14 cellular contexts compared by ENCODE assay signal in the genomic region with DNA sequence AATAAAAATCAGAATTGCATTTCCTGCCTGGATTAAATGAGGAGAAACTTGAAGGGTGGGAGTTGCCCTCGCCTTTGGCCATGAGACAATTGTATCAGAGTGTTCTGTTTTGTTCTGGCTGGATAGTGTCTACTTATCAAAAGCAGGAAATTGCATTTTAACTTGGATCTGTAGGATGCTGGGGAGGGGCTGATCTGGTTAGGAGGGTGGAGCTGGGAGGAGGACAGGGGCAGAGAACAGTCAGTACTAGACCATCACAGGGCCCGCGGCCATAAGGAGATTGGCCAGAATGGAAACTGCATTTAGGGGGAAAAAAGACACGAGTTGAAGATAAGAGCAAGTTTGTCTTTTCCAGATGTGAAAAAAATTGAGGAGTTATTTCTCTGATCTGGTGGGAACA.
DNase-seq lines count a peak whose midpoint lies in the region; ATAC-seq, FAIRE-seq and TF ChIP-seq lines count a peak whose summit lies in the region.
"Had no signal": no experiment of that assay in that cellular context is flagged by ENCODE, and none has a peak within 500 bp of the region (broad histone marks: within the 10 kb centered on the region; RNA-seq: fewer than 3 reads in every experiment).

No MANE protein-coding gene starts in this region.

- TF ChIP-seq CTCF in liver (IDR thresholded peaks at IDR 0.05; ENCODE audit: low read depth, low read length, missing input control): no peak
- no peak for TF ChIP-seq CTCF in HepG2 (CRISPR knock-in tag; IDR thresholded peaks at IDR 0.05)
- no peak for TF ChIP-seq CTCF in heart right ventricle (IDR thresholded peaks at IDR 0.05)
- no peak for TF ChIP-seq CTCF in lower lobe of right lung (IDR thresholded peaks at IDR 0.05)

- no peak for DNase-seq in HepG2 (ENCODE audit: low spot score)
- peak; percentile 34 to 48 for DNase-seq in heart right ventricle
- DNase-seq in lower lobe of right lung: no peak
- DNase-seq in aorta: no peak
- DNase-seq in NCI-H526 (lab: John Stamatoyannopoulos, UW): no peak
- no peak for DNase-seq in NCI-H446 (lab: John Stamatoyannopoulos, UW)
- DNase-seq: GM23248, NCI-H1092, NCI-H187, NCI-H510A had no signal

- TF ChIP-seq RAD21 in liver (IDR thresholded peaks at IDR 0.05): no peak
- no peak for TF ChIP-seq RAD21 in HepG2 (CRISPR knock-in tag; IDR thresholded peaks at IDR 0.05)

- H3K4me3 ChIP-seq in liver (ENCODE audit: low read depth in 1 of 3, low read length in 3 of 3) (no peak overlapping the region), HepG2 (replicated peaks in 1 of 3; ENCODE audit: insufficient read depth in 1 of 3, low read depth in 2 of 3, low read length in 3 of 3) (no peak overlapping the region), heart right ventricle (no peak overlapping the region), lower lobe of right lung (no peak overlapping the region), aorta (ENCODE audit: low read length in 2 of 2) (no peak overlapping the region)
- H3K4me3 ChIP-seq: GM23248 had no signal

- peaks cover 0 to 7% (median 3%) of the 10 kb centered on the region in 4 donors for H3K4me1 ChIP-seq in liver (ENCODE audit: control insufficient read depth in 4 of 4, insufficient read depth in 4 of 4, low read length in 3 of 4)
- H3K4me1 ChIP-seq in HepG2 (ENCODE audit: insufficient read depth, low read length): no peaks in the 10 kb centered on the region
- peaks cover 0 to 59% (median 23%) of the 10 kb centered on the region in 9 donors for H3K4me1 ChIP-seq in heart right ventricle
- H3K4me1 ChIP-seq in lower lobe of right lung: no peaks in the 10 kb centered on the region
- no peaks in the 10 kb centered on the region for H3K4me1 ChIP-seq in aorta (ENCODE audit: control insufficient read depth in 1 of 2, insufficient read depth in 2 of 2, low read length in 2 of 2)

- no peaks in the 10 kb centered on the region for H3K9me3 ChIP-seq in liver (ENCODE audit: control insufficient read depth in 4 of 4, low read length in 3 of 4)
- H3K9me3 ChIP-seq in HepG2 (ENCODE audit: low read length): no peaks in the 10 kb centered on the region
- H3K9me3 ChIP-seq in heart right ventricle: no peaks in the 10 kb centered on the region
- H3K9me3 ChIP-seq in lower lobe of right lung: no peaks in the 10 kb centered on the region
- no peaks in the 10 kb centered on the region for H3K9me3 ChIP-seq in aorta (ENCODE audit: control insufficient read depth, low read length)

- in situ Hi-C loops in HepG2 (cut with HindIII; ENCODE audit: extremely low pct_ligation_motif_present, low pct_unique_long_range_greater_than_20kb): no loop called here

- H3K27ac ChIP-seq in liver (ENCODE audit: low read depth in 1 of 2, low read length in 2 of 2): no peak overlapping the region
- no peak overlapping the region for H3K27ac ChIP-seq in HepG2 (ENCODE audit: extremely low read length, insufficient read depth, low read length)
- H3K27ac ChIP-seq in heart right ventricle: peak overlapping the region in 9 of 10 donors; percentile 32 to 83 (median 59)
- peak overlapping the region; percentile 48 for H3K27ac ChIP-seq in lower lobe of right lung
- H3K27ac ChIP-seq in aorta (ENCODE audit: low read depth in 1 of 2, low read length in 2 of 2): no peak overlapping the region
- H3K27ac ChIP-seq: C4-2B, GM23248 had no signal

- no peak overlapping the region for H2AFZ ChIP-seq in HepG2 (ENCODE audit: low read length)
- H2AFZ ChIP-seq: GM23248 had no signal

- H3K9ac ChIP-seq in liver (ENCODE audit: low read depth in 1 of 2, low read length in 2 of 2) (no peak overlapping the region), HepG2 (ENCODE audit: insufficient read depth, low read depth, low read length) (no peak overlapping the region)
- H3K9ac ChIP-seq: GM23248 had no signal

- BruUV-seq in HepG2 (replicated peaks; lab: Mats Ljungman, UMichigan): no TSS peak

- H3K27me3 ChIP-seq in liver (ENCODE audit: control insufficient read depth in 4 of 4, insufficient read depth in 4 of 4, low read length in 3 of 4): peaks cover 0 to 9% (median 6%) of the 10 kb centered on the region in 4 donors
- H3K27me3 ChIP-seq in HepG2 (ENCODE audit: control insufficient read depth in 1 of 2, insufficient read depth in 2 of 2, low read length in 2 of 2): peaks cover 0 to 18% of the 10 kb centered on the region in 2 experiments; a peak in 4 of 5 replicates
- peaks cover 0 to 54% (median 26%) of the 10 kb centered on the region in 7 donors for H3K27me3 ChIP-seq in heart right ventricle
- H3K27me3 ChIP-seq in lower lobe of right lung (ENCODE audit: low read depth): peaks cover 10% of the 10 kb centered on the region
- H3K27me3 ChIP-seq in aorta (ENCODE audit: control insufficient read depth in 1 of 2, insufficient read depth in 2 of 2, low read length in 1 of 2): no peaks in the 10 kb centered on the region

- no peak for TF ChIP-seq POLR2A in HepG2 (IDR thresholded peaks at IDR 0.05; ENCODE audit: insufficient read depth in 1 of 2, low read depth in 2 of 2, low read length in 2 of 2)

- no peak for ATAC-seq in HepG2
- peak; percentile 41 to 94 (median 86) for ATAC-seq in heart right ventricle
- ATAC-seq in lower lobe of right lung: peak; percentile 60 to 62
- ATAC-seq in aorta (ENCODE audit: low FRiP score): peak; percentile 61
- ATAC-seq in HG03025 (IDR thresholded peaks at IDR 0.05; ENCODE audit: low FRiP score, unreplicated experiment): no peak

- WGBS in liver: 52% methylated on average over 4 of the region's 4 CpGs
- WGBS in HepG2 (ENCODE audit: low lambda C conversion rate): 30% methylated on average over 4 of the region's 4 CpGs
- WGBS in heart right ventricle, 2 donors: 33 to 42% methylated on average over 4 of the region's 4 CpGs
- 64 to 71% methylated on average over 4 of the region's 4 CpGs for WGBS in aorta, 2 donors

- no peaks in the 10 kb centered on the region for H4K20me1 ChIP-seq in HepG2 (ENCODE audit: insufficient read depth, low read length)

- CTCF ChIA-PET in HepG2 (lab: Yijun Ruan, JAX; ENCODE audit: low intra/inter-chr PET ratio, low total read pairs): no interaction called here

- intact Hi-C loops in HepG2 (cut with micrococcal nuclease; ENCODE audit: unreplicated experiment) (no loop called here), heart right ventricle (cut with DNase I) (no loop called here), lower lobe of right lung (cut with DNase I) (no loop called here), aorta (cut with DNase I) (no loop called here)

- H3K79me2 ChIP-seq in HepG2 (ENCODE audit: insufficient read depth, low read length): no peaks in the 10 kb centered on the region

- FAIRE-seq in HepG2 (lab: Jason Lieb, UNC): no peak
- FAIRE-seq: HTR-8/SVneo had no signal

- POLR2A ChIA-PET in HepG2 (lab: Yijun Ruan, JAX): no interaction called here

- H3K4me2 ChIP-seq in HepG2 (ENCODE audit: low read depth, low read length): no peak overlapping the region

- TF ChIP-seq EP300 in HepG2 (IDR thresholded peaks at IDR 0.05; ENCODE audit: low read depth in 2 of 2, low read length in 2 of 2) (no peak), HepG2 (CRISPR knock-in tag; IDR thresholded peaks at IDR 0.05; ENCODE audit: borderline replicate concordance) (no peak)

- H3K36me3 ChIP-seq in liver (ENCODE audit: control insufficient read depth in 4 of 4, insufficient read depth in 3 of 4, low read depth in 1 of 4, low read length in 3 of 4) (no peaks in the 10 kb centered on the region), HepG2 (replicated peaks in 1 of 2; ENCODE audit: control insufficient read depth in 1 of 2, insufficient read depth in 2 of 2, low read length in 2 of 2) (no peaks in the 10 kb centered on the region), heart right ventricle (no peaks in the 10 kb centered on the region), lower lobe of right lung (no peaks in the 10 kb centered on the region), aorta (ENCODE audit: control insufficient read depth in 1 of 2, insufficient read depth in 2 of 2, low read length in 1 of 2) (no peaks in the 10 kb centered on the region)

TF ChIP-seq in liver, 16 proteins besides CTCF, POLR2A, EP300 and RAD21:
- TF ChIP-seq SP1 (IDR thresholded peaks at IDR 0.05) (peak; percentile 51), NR2F2 (IDR thresholded peaks at IDR 0.05) (peak; percentile 66), JUND (IDR thresholded peaks at IDR 0.05) (no peak)
TF ChIP-seq in liver: peak in this region for 2.

TF ChIP-seq in HepG2, 621 proteins besides CTCF, POLR2A, EP300 and RAD21 (continues in another document):
- no peak for TF ChIP-seq ZNF446 (CRISPR knock-in tag; IDR thresholded peaks at IDR 0.05)
- no peak for TF ChIP-seq ZNF558 (CRISPR knock-in tag; IDR thresholded peaks at IDR 0.05; ENCODE audit: borderline replicate concordance)
- TF ChIP-seq, protein P1, sequence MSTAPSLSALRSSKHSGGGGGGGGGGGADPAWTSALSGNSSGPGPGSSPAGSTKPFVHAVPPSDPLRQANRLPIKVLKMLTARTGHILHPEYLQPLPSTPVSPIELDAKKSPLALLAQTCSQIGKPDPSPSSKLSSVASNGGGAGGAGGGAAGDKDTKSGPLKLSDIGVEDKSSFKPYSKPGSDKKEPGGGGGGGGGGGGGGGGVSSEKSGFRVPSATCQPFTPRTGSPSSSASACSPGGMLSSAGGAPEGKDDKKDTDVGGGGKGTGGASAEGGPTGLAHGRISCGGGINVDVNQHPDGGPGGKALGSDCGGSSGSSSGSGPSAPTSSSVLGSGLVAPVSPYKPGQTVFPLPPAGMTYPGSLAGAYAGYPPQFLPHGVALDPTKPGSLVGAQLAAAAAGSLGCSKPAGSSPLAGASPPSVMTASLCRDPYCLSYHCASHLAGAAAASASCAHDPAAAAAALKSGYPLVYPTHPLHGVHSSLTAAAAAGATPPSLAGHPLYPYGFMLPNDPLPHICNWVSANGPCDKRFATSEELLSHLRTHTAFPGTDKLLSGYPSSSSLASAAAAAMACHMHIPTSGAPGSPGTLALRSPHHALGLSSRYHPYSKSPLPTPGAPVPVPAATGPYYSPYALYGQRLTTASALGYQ (CRISPR knock-in tag; IDR thresholded peaks at IDR 0.05): no peak
- TF ChIP-seq ZSCAN20 (CRISPR knock-in tag; IDR thresholded peaks at IDR 0.05; ENCODE audit: borderline replicate concordance): no peak

Comparison
In these comparisons a context has a peak if more than half of its experiments do, and no peak if none do; other contexts are left out.
1. H3K27ac ChIP-seq: peak in heart right ventricle (9 of 10) and lower lobe of right lung (single experiment); none in liver (0 of 2), HepG2 (single experiment) and aorta (0 of 2).
2. ATAC-seq: peak in heart right ventricle (8 of 8), lower lobe of right lung (2 of 2) and aorta (single experiment); none in HepG2 (single experiment) and HG03025 (single experiment).
3. DNase-seq: peak in heart right ventricle (2 of 2); none in HepG2 (single experiment), lower lobe of right lung (single experiment), aorta (0 of 2), NCI-H526 (0 of 2) and NCI-H446 (0 of 2).